ENCODE assay signal across 14 cellular contexts in genomic region chr12:132286912-132287311, GRCh38. TPM values are rescaled to one million over a fixed set of nuclear protein-coding genes. Genes with fewer than 3 reads are reported as not detected.
A peak's percentile ranks its signal among the peaks of the same experiment; 100 is the strongest.
DNase-seq lines count a peak whose midpoint lies in the region; ATAC-seq, FAIRE-seq and TF ChIP-seq lines count a peak whose summit lies in the region.
"Had no signal": no experiment of that assay in that cellular context is flagged by ENCODE, and none has a peak within 500 bp of the region (broad histone marks: within the 10 kb centered on the region; RNA-seq: fewer than 3 reads in every experiment).

No MANE protein-coding gene starts in this region.

- SMC1A ChIA-PET in GM12878 (lab: Charles Lee; ENCODE audit: uncharacterized antibody, unreplicated experiment), result no interaction called here

- DNase-seq in H4 (ENCODE audit: low spot score) (peak; percentile 77), MG63 (peak; percentile 83), GM12878 (ENCODE audit: low read depth, low spot score) (no peak), osteoblast (ENCODE audit: insufficient read length, low spot score, missing footprints) (peak; percentile 92), HCEC 1CT (no peak), NCI-H524 (lab: John Stamatoyannopoulos, UW) (no peak)
- DNase-seq in activated CD8-positive, alpha-beta memory T cell treated with anti-CD3 and anti-CD28 coated beads for 24 hours, result no peak
- DNase-seq: activated CD4-positive, alpha-beta T cell treated with anti-CD3 and anti-CD28 coated beads for 1 hour; glutamatergic neuron had no signal

- H3K4me2 ChIP-seq in GM12878 (ENCODE audit: control insufficient read depth, insufficient read depth) (no peak overlapping the region), osteoblast (ENCODE audit: insufficient read depth, low read length) (no peak overlapping the region)

- H3K27me3 ChIP-seq in MG63, result peaks cover 7% of the 10 kb centered on the region
- no peaks in the 10 kb centered on the region for H3K27me3 ChIP-seq in GM12878 (replicated peaks in 1 of 2; ENCODE audit: control insufficient read depth in 2 of 2, insufficient read depth in 2 of 2, low read length in 1 of 2)
- H3K27me3 ChIP-seq in osteoblast (ENCODE audit: insufficient read depth, low read length), result peaks cover 17% of the 10 kb centered on the region
- H3K27me3 ChIP-seq: testis had no signal

- no peak for TF ChIP-seq EP300 in GM12878 (IDR thresholded peaks at IDR 0.05; ENCODE audit: borderline replicate concordance in 1 of 2, control insufficient read depth in 1 of 2, low read depth in 2 of 2, low read length in 2 of 2)

- no peak for ATAC-seq in GM12878

- FAIRE-seq in GM12878 (lab: Jason Lieb, UNC), result no peak
- FAIRE-seq: GM12891, islet of Langerhans had no signal

- H2AFZ ChIP-seq in GM12878 (ENCODE audit: control insufficient read depth, low read depth, low read length), result no peak overlapping the region
- H2AFZ ChIP-seq in osteoblast (ENCODE audit: low read length), result no peak overlapping the region

- POLR2A ChIA-PET in GM12878 (lab: Charles Lee), result no interaction called here

- BruUV-seq in GM12878 (replicated peaks; lab: Mats Ljungman, UMichigan), result no TSS peak

- H3K79me2 ChIP-seq in GM12878 (ENCODE audit: control insufficient read depth, insufficient read depth, low read length) (no peaks in the 10 kb centered on the region), osteoblast (ENCODE audit: insufficient read depth, low read length) (no peaks in the 10 kb centered on the region)
- H3K79me2 ChIP-seq: parathyroid adenoma had no signal

- H4K20me1 ChIP-seq in GM12878 (ENCODE audit: control insufficient read depth, insufficient read depth) (no peaks in the 10 kb centered on the region), osteoblast (ENCODE audit: insufficient read depth, low read length) (no peaks in the 10 kb centered on the region)
- H4K20me1 ChIP-seq: BLaER1 had no signal

- WGBS in GM12878 (ENCODE audit: insufficient coverage, insufficient replicate concordance, low lambda C conversion rate, missing lambda C conversion rate), result 79% methylated on average over 23 of the region's 23 CpGs

- no peak overlapping the region for H3K4me3 ChIP-seq in MG63
- no peak overlapping the region for H3K4me3 ChIP-seq in GM12878
- no peak overlapping the region for H3K4me3 ChIP-seq in osteoblast (ENCODE audit: insufficient read depth, low read length)
- H3K4me3 ChIP-seq: BLaER1, testis had no signal

- RAD21 ChIA-PET in GM12878 (lab: Charles Lee; ENCODE audit: unreplicated experiment), result no interaction called here

- no peak for TF ChIP-seq RAD21 in GM12878 (IDR thresholded peaks at IDR 0.05; ENCODE audit: insufficient read depth, low read depth, low read length)

- CTCF ChIA-PET in GM12878 (lab: Yijun Ruan, JAX), result interaction anchor here (0.6 kb wide), 1 partner anchor 741 kb away, joined by 3 read pairs; no protein-coding TSS in a partner anchor

- H3K9me3 ChIP-seq in MG63, result 0 out of 2 replicates have a peak, but pooled peaks cover 2% of the 10 kb centered on the region
- no peaks in the 10 kb centered on the region; the same call in 2 of the 3 replicates for H3K9me3 ChIP-seq in GM12878 (replicated peaks; ENCODE audit: control insufficient read depth, insufficient read depth, low read length)
- H3K9me3 ChIP-seq in osteoblast (ENCODE audit: low read depth, low read length), result no peaks in the 10 kb centered on the region
- H3K9me3 ChIP-seq: testis had no signal

- TF ChIP-seq CTCF in GM12878 (IDR thresholded peaks at IDR 0.05 in 2 of 3, conservative IDR thresholded peaks at IDR 0.05 in 1 of 3; ENCODE audit: control insufficient read depth in 2 of 3, extremely low read depth in 1 of 3, insufficient read depth in 1 of 3, low read depth in 3 of 3, low read length in 3 of 3), result no peak
- TF ChIP-seq CTCF in osteoblast (IDR thresholded peaks at IDR 0.05; ENCODE audit: extremely low read depth, low read depth, low read length), result no peak

- in situ Hi-C loops in GM12878 (cut with MboI), result no loop called here

- H3K36me3 ChIP-seq in MG63, result no peaks in the 10 kb centered on the region
- no peaks in the 10 kb centered on the region for H3K36me3 ChIP-seq in GM12878 (ENCODE audit: control insufficient read depth in 2 of 2, insufficient read depth in 2 of 2, low read length in 1 of 2)
- H3K36me3 ChIP-seq in osteoblast (ENCODE audit: insufficient read depth, low read length), result no peaks in the 10 kb centered on the region
- H3K36me3 ChIP-seq: BLaER1 had no signal

- intact Hi-C loops in GM12878 (cut with micrococcal nuclease; ENCODE audit: unreplicated experiment), result no loop called here

- H3K9ac ChIP-seq in GM12878 (ENCODE audit: control insufficient read depth, insufficient read depth, low read length), result no peak overlapping the region
- H3K9ac ChIP-seq: BLaER1, parathyroid adenoma had no signal

- H3K27ac ChIP-seq in GM12878 (ENCODE audit: control insufficient read depth, insufficient read depth) (no peak overlapping the region), osteoblast (ENCODE audit: low read depth, low read length) (no peak overlapping the region)
- H3K27ac ChIP-seq: BLaER1 had no signal

- TF ChIP-seq POLR2A in GM12878 (IDR thresholded peaks at IDR 0.05; ENCODE audit: low read depth, low read length), result no peak

- no peaks in the 10 kb centered on the region for H3K4me1 ChIP-seq in GM12878 (ENCODE audit: control insufficient read depth, insufficient read depth, low read length)
- no peaks in the 10 kb centered on the region for H3K4me1 ChIP-seq in osteoblast (ENCODE audit: insufficient read depth, low read length)

TF ChIP-seq in GM12878, 131 proteins besides CTCF, POLR2A, EP300 and RAD21:
- TF ChIP-seq TCF7 (IDR thresholded peaks at IDR 0.05; ENCODE audit: borderline replicate concordance) (no peak), TCF3 (IDR thresholded peaks at IDR 0.05; ENCODE audit: borderline replicate concordance, insufficient read depth, low read depth, low read length) (0 out of 2 replicates have a peak, but pooled peaks have one; percentile 19), BCL3 (IDR thresholded peaks at IDR 0.05; ENCODE audit: borderline replicate concordance, insufficient read depth, low read depth, low read length, poor library complexity, severe bottlenecking) (peak; percentile 87)
- TF ChIP-seq, protein P1, sequence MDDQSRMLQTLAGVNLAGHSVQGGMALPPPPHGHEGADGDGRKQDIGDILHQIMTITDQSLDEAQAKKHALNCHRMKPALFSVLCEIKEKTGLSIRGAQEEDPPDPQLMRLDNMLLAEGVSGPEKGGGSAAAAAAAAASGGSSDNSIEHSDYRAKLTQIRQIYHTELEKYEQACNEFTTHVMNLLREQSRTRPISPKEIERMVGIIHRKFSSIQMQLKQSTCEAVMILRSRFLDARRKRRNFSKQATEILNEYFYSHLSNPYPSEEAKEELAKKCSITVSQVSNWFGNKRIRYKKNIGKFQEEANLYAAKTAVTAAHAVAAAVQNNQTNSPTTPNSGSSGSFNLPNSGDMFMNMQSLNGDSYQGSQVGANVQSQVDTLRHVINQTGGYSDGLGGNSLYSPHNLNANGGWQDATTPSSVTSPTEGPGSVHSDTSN (IDR thresholded peaks at IDR 0.05; ENCODE audit: insufficient replicate concordance, low read depth, low read length), result peak; percentile 37

RNA-seq across cellular contexts. Expression of gene GALNT9, which starts 42.5 kb away (rescaled TPM):
- 1.2 and 1.7 TPM in 2 replicates for total RNA-seq in H4 (2014; rRNA removed; shearing (Covaris generic))
- total RNA-seq in MG63 (2014; rRNA removed; shearing (Covaris generic); ENCODE audit: low replicate concordance), result 3.3 and 5.5 TPM in 2 replicates
- total RNA-seq in GM12878 (2013; cell fraction: nucleolus; rRNA removed), result not detected in 2 replicates
- total RNA-seq in GM12878 (2014; rRNA removed) (not detected in 2 replicates), GM12878 (2014; rRNA removed; fragmentation: Illumina TruSeq; extraction: Trizol) (not detected in 2 replicates), GM12878 (2021) (not detected in 2 replicates), osteoblast (0.36 and 1.2 TPM in 2 replicates)
- polyA plus RNA-seq in GM12878 (2011; ENCODE audit: low read depth), result not detected
- polyA plus RNA-seq in GM12878 (2011; rRNA removed) (0.04 TPM in 1 of 2 replicates, not detected in the other), GM12878 (2014; fragmentation: Illumina TruSeq; extraction: Trizol) (not detected in 2 replicates), GM12878 (2014; fragmentation: Nextera tagmentation; extraction: Ambion mirVana) (not detected), GM12878 (2014; rRNA removed) (not detected in 2 replicates), GM12878 (2016; fragmentation: Nextera tagmentation; extraction: Ambion mirVana) (not detected)
- 0.18 and 0.21 TPM in 2 replicates for polyA plus RNA-seq in GM12878 (2011; cell fraction: cytosol; rRNA removed)
- 0.31 TPM in 1 of 2 replicates, not detected in the other for polyA plus RNA-seq in GM12878 (2011; cell fraction: nucleus; rRNA removed)
- polyA plus RNA-seq in GM12878 (2012), result 0.22 TPM in 1 of 2 replicates, not detected in the other
- 0.29 TPM in 1 of 2 replicates, not detected in the other for polyA minus RNA-seq in GM12878 (2011; rRNA and poly(A)+ RNA removed)
- polyA minus RNA-seq in GM12878 (2011; cell fraction: cytosol; rRNA and poly(A)+ RNA removed), result not detected in 2 replicates
- not detected in 2 replicates for polyA minus RNA-seq in GM12878 (2011; cell fraction: nucleus; rRNA and poly(A)+ RNA removed)

Comparison
In these comparisons a context has a peak if more than half of its experiments do, and no peak if none do; other contexts are left out.
1. DNase-seq: peak in H4 (single experiment), MG63 (single experiment) and osteoblast (single experiment); none in GM12878 (single experiment), activated CD8-positive, alpha-beta memory T cell treated with anti-CD3 and anti-CD28 coated beads for 24 hours (single experiment), HCEC 1CT (single experiment) and NCI-H524 (0 of 2).